Comparison of ENCODE assay signal across 1 cellular context in genomic region chr20:25081065-25081729, GRCh38.
TF ChIP-seq lines count a peak whose summit lies in the region.

No MANE protein-coding gene starts in this region.

TF ChIP-seq in HepG2, 621 proteins besides CTCF, POLR2A, EP300 and RAD21 (continued from another document and continues in another):
- no peak for TF ChIP-seq ZBTB40 (IDR thresholded peaks at IDR 0.05)
- peak; percentile 65; the same call in 1 of the 2 replicates for TF ChIP-seq ZBTB40 (CRISPR knock-in tag; IDR thresholded peaks at IDR 0.05)
- TF ChIP-seq ZNF562 (CRISPR knock-in tag; IDR thresholded peaks at IDR 0.05; ENCODE audit: borderline replicate concordance): no peak
- no peak for TF ChIP-seq ZNF569 (CRISPR knock-in tag; IDR thresholded peaks at IDR 0.05; ENCODE audit: borderline replicate concordance)
- TF ChIP-seq NFAT5 (CRISPR knock-in tag; IDR thresholded peaks at IDR 0.05): peak; percentile 76; the same call in 1 of the 2 replicates
- TF ChIP-seq TAF15 (IDR thresholded peaks at IDR 0.05; ENCODE audit: low read depth, low read length, poor library complexity, severe bottlenecking): no peak
- TF ChIP-seq DR1 (CRISPR knock-in tag; IDR thresholded peaks at IDR 0.05): no peak
- no peak for TF ChIP-seq PHF8 (CRISPR knock-in tag; IDR thresholded peaks at IDR 0.05)
- 0 out of 2 replicates have a peak, but pooled peaks have one; percentile 34 for TF ChIP-seq GATAD1 (CRISPR knock-in tag; IDR thresholded peaks at IDR 0.05)
- TF ChIP-seq ZBED4 (CRISPR knock-in tag; IDR thresholded peaks at IDR 0.05; ENCODE audit: borderline replicate concordance): 0 out of 2 replicates have a peak, but pooled peaks have one; percentile 57
- TF ChIP-seq ARHGAP35 (CRISPR knock-in tag; IDR thresholded peaks at IDR 0.05; ENCODE audit: borderline replicate concordance): no peak
- no peak for TF ChIP-seq MXI1 (IDR thresholded peaks at IDR 0.05; ENCODE audit: borderline replicate concordance, low read depth, low read length)
- no peak for TF ChIP-seq ZBTB44 (CRISPR knock-in tag; IDR thresholded peaks at IDR 0.05)
- TF ChIP-seq ZFP91 (CRISPR knock-in tag; IDR thresholded peaks at IDR 0.05; ENCODE audit: borderline replicate concordance): peak; percentile 31; the same call in 1 of the 2 replicates
- TF ChIP-seq NFKBIZ (CRISPR knock-in tag; IDR thresholded peaks at IDR 0.05): no peak
- TF ChIP-seq PBX2 (CRISPR knock-in tag; IDR thresholded peaks at IDR 0.05): peak; percentile 78
- TF ChIP-seq SMARCC2 (IDR thresholded peaks at IDR 0.05): no peak
- no peak for TF ChIP-seq HNF4A (CRISPR knock-in tag; IDR thresholded peaks at IDR 0.05)
- no peak for TF ChIP-seq NCOR1 (IDR thresholded peaks at IDR 0.05; ENCODE audit: borderline replicate concordance, low read length)
- TF ChIP-seq STAG1 (CRISPR knock-in tag; IDR thresholded peaks at IDR 0.05): peak; percentile 25
- TF ChIP-seq ZNF563 (CRISPR knock-in tag; IDR thresholded peaks at IDR 0.05): no peak
- TF ChIP-seq DNMT1 (CRISPR knock-in tag; IDR thresholded peaks at IDR 0.05): no peak; the same call in 1 of the 2 replicates
- no peak for TF ChIP-seq CSRNP2 (CRISPR knock-in tag; conservative IDR thresholded peaks at IDR 0.05; ENCODE audit: low read depth)
- no peak for TF ChIP-seq SIX1 (CRISPR knock-in tag; IDR thresholded peaks at IDR 0.05; ENCODE audit: borderline replicate concordance)
- no peak for TF ChIP-seq POGK (CRISPR knock-in tag; conservative IDR thresholded peaks at IDR 0.05)
- TF ChIP-seq HNRNPL (IDR thresholded peaks at IDR 0.05; ENCODE audit: low read depth, low read length): 0 out of 2 replicates have a peak, but pooled peaks have one; percentile 28
